ENCODE assay signal across 8 cellular contexts in genomic region chr4:168923526-168924194, GRCh38.
A peak's percentile ranks its signal among the peaks of the same experiment; 100 is the strongest.
DNase-seq lines count a peak whose midpoint lies in the region; ATAC-seq lines count a peak whose summit lies in the region.

No MANE protein-coding gene starts in this region.

- no peak overlapping the region for H3K4me3 Mint-ChIP-seq in activated T-cell treated with anti-CD3 and anti-CD28 coated beads, Interleukin-2, amount 50 U/mL, for 24 hours

- no peaks in the 10 kb centered on the region for H3K9me3 Mint-ChIP-seq in activated T-cell treated with anti-CD3 and anti-CD28 coated beads, Interleukin-2, amount 50 U/mL, for 24 hours

- peak; percentile 78 for ATAC-seq in GM21723 (IDR thresholded peaks at IDR 0.05; ENCODE audit: unreplicated experiment)

- DNase-seq in DMS53 treated with DMSO at 0.1 percent for 48 hours (lab: John Stamatoyannopoulos, UW; ENCODE audit: unreplicated experiment), result peak; percentile 57
- peak; percentile 4 for DNase-seq in KG1 (lab: John Stamatoyannopoulos, UW)
- DNase-seq in OCI-M2 (lab: John Stamatoyannopoulos, UW; ENCODE audit: unreplicated experiment), result peak; percentile 9
- peak; percentile 32 for DNase-seq in activated T-cell treated with anti-CD3 and anti-CD28 coated beads, Interleukin-2, amount 50 U/mL, for 24 hours
- peak; percentile 84 for DNase-seq in fibroblast of the conjunctiva (ENCODE audit: low read depth)
- peak; percentile 35 for DNase-seq in non-pigmented ciliary epithelial cell (ENCODE audit: low read depth)
- peak; percentile 62 for DNase-seq in ureter (ENCODE audit: low spot score)

- no peaks in the 10 kb centered on the region for H3K4me1 Mint-ChIP-seq in activated T-cell treated with anti-CD3 and anti-CD28 coated beads, Interleukin-2, amount 50 U/mL, for 24 hours (ENCODE audit: low read depth)

- no peak overlapping the region for H3K27ac Mint-ChIP-seq in activated T-cell treated with anti-CD3 and anti-CD28 coated beads, Interleukin-2, amount 50 U/mL, for 24 hours

- H3K27me3 Mint-ChIP-seq in activated T-cell treated with anti-CD3 and anti-CD28 coated beads, Interleukin-2, amount 50 U/mL, for 24 hours, result no peaks in the 10 kb centered on the region

- no peaks in the 10 kb centered on the region for H3K36me3 Mint-ChIP-seq in activated T-cell treated with anti-CD3 and anti-CD28 coated beads, Interleukin-2, amount 50 U/mL, for 24 hours (ENCODE audit: low read depth)

Comparison
In these comparisons a context has a peak if more than half of its experiments do, and no peak if none do; other contexts are left out.
1. Peak in every context shown above with its lines: DNase-seq and ATAC-seq.
2. DNase-seq: peak in every context shown above with its lines; median percentile 84 in fibroblast of the conjunctiva; 62 in ureter; 57 in DMS53 treated with DMSO at 0.1 percent for 48 hours; 35 in non-pigmented ciliary epithelial cell; 32 in activated T-cell treated with anti-CD3 and anti-CD28 coated beads, Interleukin-2, amount 50 U/mL, for 24 hours; 9 in OCI-M2; 4 in KG1.